20 cellular contexts compared by ENCODE assay signal in the genomic region with DNA sequence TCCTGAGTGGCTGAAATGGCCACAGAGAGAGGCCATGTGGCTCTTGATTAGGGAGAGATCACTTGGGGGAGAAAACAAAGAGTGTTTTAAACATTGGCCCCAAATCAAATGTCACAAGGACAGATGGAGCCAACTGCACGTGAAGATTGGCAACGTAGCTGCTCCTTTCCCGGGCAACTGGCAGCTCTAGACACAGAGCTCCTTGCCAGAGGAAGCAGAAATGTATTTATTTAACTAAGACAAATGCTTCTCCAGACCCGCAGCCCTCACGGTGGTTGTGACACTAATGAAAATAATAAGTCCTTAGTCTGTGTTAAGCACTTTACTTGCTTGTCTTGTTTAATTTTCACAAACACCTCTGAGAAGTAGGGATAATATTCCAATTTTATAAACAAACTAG. TPM values are rescaled to one million over a fixed set of nuclear protein-coding genes. Genes with fewer than 3 reads are reported as not detected.
DNase-seq lines count a peak whose midpoint lies in the region; ATAC-seq and TF ChIP-seq lines count a peak whose summit lies in the region.
"Had no signal": no experiment of that assay in that cellular context is flagged by ENCODE, and none has a peak within 500 bp of the region (broad histone marks: within the 10 kb centered on the region; RNA-seq: fewer than 3 reads in every experiment).

No MANE protein-coding gene starts in this region.

- H3K4me3 ChIP-seq in SJCRH30, result no peak overlapping the region
- H3K4me3 ChIP-seq: BLaER1, ovary had no signal

- no peaks in the 10 kb centered on the region for H3K27me3 ChIP-seq in SJCRH30
- H3K27me3 ChIP-seq: BLaER1, ovary had no signal

- ATAC-seq in GM18517 (IDR thresholded peaks at IDR 0.05; ENCODE audit: unreplicated experiment), result no peak
- ATAC-seq: stimulated activated naive CD8-positive, alpha-beta T cell treated with anti-CD3 and anti-CD28 coated beads, Interleukin-15, Interleukin-2, amounts not matched to agents 100 U/mL and 50 U/mL, for 24 hours had no signal

- peaks cover 6% of the 10 kb centered on the region; the same call in 1 of the 2 replicates for H3K4me1 ChIP-seq in SJCRH30
- H3K4me1 ChIP-seq: BLaER1 had no signal

- H3K36me3 ChIP-seq in SJCRH30, result peaks cover 27% of the 10 kb centered on the region
- H3K36me3 ChIP-seq: ovary had no signal

- H3K27ac ChIP-seq in SJCRH30, result peak overlapping the region; percentile 26; the same call in 1 of the 2 replicates
- H3K27ac ChIP-seq in substantia nigra (ENCODE audit: low read depth, low read length, poor library complexity, severe bottlenecking), result peak overlapping the region; percentile 74
- H3K27ac ChIP-seq: HL-60 had no signal

- no peak for TF ChIP-seq EP300 in Ishikawa (IDR thresholded peaks at IDR 0.05; ENCODE audit: borderline replicate concordance)

- no peak for TF ChIP-seq RAD21 in Ishikawa (IDR thresholded peaks at IDR 0.05; ENCODE audit: low read depth)

- peak; percentile 61 to 71 for DNase-seq in SJCRH30
- peak; percentile 85 for DNase-seq in fibroblast of gingiva (ENCODE audit: low read depth)
- DNase-seq in substantia nigra (lab: John Stamatoyannopoulos, UW), result peak in 2 of 49 donors; percentile 27 to 61
- DNase-seq in DMS114 treated with DMSO at 0.1 percent for 48 hours (lab: John Stamatoyannopoulos, UW; ENCODE audit: unreplicated experiment), result no peak
- no peak for DNase-seq in T-helper 9 cell
- DNase-seq: activated CD4-positive, alpha-beta T cell treated with anti-CD3 and anti-CD28 coated beads, Interleukin-2, amount 50 U/mL, for 1 hour; activated naive CD8-positive, alpha-beta T cell treated with anti-CD3 and anti-CD28 coated beads, Interleukin-2, amount 10 ng/mL, durations not matched to agents 7 days and 5 days; activated T-cell treated with anti-CD3 and anti-CD28 coated beads, Interleukin-2, amount 50 U/mL, for 24 hours; KG1; NCI-H1436; NCI-H510A treated with DMSO at 0.1 percent for 48 hours; ovary; SK-N-SH; stimulated activated naive CD8-positive, alpha-beta T cell treated with anti-CD3 and anti-CD28 coated beads, Interleukin-15, Interleukin-2, amounts not matched to agents 100 U/mL and 50 U/mL, for 24 hours had no signal

- no peaks in the 10 kb centered on the region for H3K9me3 ChIP-seq in SJCRH30 (replicated peaks)
- H3K9me3 ChIP-seq: BLaER1, ovary, SK-N-SH had no signal

TF ChIP-seq in Ishikawa, 13 proteins besides CTCF, POLR2A, EP300 and RAD21:
- TF ChIP-seq MAX (IDR thresholded peaks at IDR 0.05) (peak; percentile 38; the same call in 1 of the 2 replicates), TEAD4 (IDR thresholded peaks at IDR 0.05) (no peak), NFIC (IDR thresholded peaks at IDR 0.05) (no peak)

RNA-seq across cellular contexts. Expression of gene DSN1, which starts 49.6 kb away (rescaled TPM):
- 66.6 and 75.3 TPM in 2 replicates for total RNA-seq in SJCRH30 (2014; rRNA removed; shearing (Covaris generic))

RNA-seq across cellular contexts. Expression of gene TLDC2, which starts 52.8 kb away (rescaled TPM):
- 1.8 and 1.9 TPM in 2 replicates for total RNA-seq in SJCRH30 (2014; rRNA removed; shearing (Covaris generic))
- total RNA-seq: activated naive CD8-positive, alpha-beta T cell treated with anti-CD3 and anti-CD28 coated beads, Interleukin-2, amount 10 ng/mL, durations not matched to agents 7 days and 5 days; cardiac septum; endothelial cell of umbilical vein had no signal

Comparison
In these comparisons a context has a peak if more than half of its experiments do, and no peak if none do; other contexts are left out.
1. DNase-seq: peak in SJCRH30 (2 of 2) and fibroblast of gingiva (single experiment); none in DMS114 treated with DMSO at 0.1 percent for 48 hours (single experiment) and T-helper 9 cell (single experiment).